11 cellular contexts compared by ENCODE assay signal in the genomic region with DNA sequence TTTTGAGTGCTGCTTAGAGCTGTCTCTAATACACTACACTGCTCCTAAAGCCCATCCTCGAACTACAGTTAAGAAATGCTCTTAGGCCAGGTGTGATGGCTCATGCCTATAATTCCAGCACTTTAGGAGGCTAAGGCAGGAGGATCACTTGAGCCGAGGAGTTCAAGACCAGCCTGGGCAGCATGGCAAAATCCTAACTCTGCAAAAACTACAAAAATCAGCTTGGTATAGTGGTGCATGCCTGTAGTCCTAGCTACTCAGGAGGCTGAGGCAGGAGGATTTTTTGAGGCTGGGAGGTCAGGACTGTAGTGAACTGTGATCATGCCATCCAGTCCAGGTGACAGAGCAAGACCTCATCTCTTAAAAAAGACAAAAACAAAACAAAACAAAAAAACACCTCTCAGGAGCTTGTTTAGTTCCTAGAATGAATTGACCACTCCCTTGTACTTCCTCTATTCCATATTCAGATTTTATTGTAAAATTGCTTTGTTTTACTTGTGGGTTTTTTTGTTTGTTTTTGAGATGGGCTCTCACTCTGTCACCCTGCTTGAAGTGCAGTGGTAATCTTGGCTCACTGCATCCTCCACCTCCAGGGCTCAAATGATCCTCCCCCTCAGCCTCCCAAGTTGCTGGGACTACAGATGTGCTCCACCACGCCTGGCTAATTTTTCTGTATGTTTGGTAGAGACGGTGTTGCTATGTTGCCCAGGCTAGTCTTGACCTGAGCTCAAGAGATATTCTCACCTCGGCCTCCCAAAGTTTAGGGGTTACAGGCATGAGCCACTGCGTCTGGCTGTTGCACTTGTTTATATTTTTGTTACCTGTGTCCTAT. TPM values are rescaled to one million over a fixed set of nuclear protein-coding genes. Genes with fewer than 3 reads are reported as not detected.
A peak's percentile ranks its signal among the peaks of the same experiment; 100 is the strongest.
DNase-seq lines count a peak whose midpoint lies in the region; ATAC-seq and TF ChIP-seq lines count a peak whose summit lies in the region.
"Had no signal": no experiment of that assay in that cellular context is flagged by ENCODE, and none has a peak within 500 bp of the region (broad histone marks: within the 10 kb centered on the region; RNA-seq: fewer than 3 reads in every experiment).

No MANE protein-coding gene starts in this region.

- H3K4me1 ChIP-seq in PC-3 (ENCODE audit: insufficient read depth, low read length) (peaks cover under 1% of the 10 kb centered on the region), smooth muscle cell (ENCODE audit: low read depth) (peaks cover 4% of the 10 kb centered on the region)

- H3K79me2 ChIP-seq in PC-3 (ENCODE audit: low read length) (no peaks in the 10 kb centered on the region; the same call in 1 of the 2 replicates), smooth muscle cell (ENCODE audit: low read depth) (peaks cover 47% of the 10 kb centered on the region)

- no peak overlapping the region for H3K4me3 ChIP-seq in PC-3 (ENCODE audit: low read length)
- no peak overlapping the region for H3K4me3 ChIP-seq in smooth muscle cell

- CTCF ChIA-PET in activated CD8-positive, alpha-beta memory T cell treated with anti-CD3 and anti-CD28 coated beads, Interleukin-2, amount 10 ng/mL, durations not matched to agents 7 days and 5 days (lab: Charles Lee) = interaction anchor here (1.6 to 5.8 kb wide), 2 partner anchors 9 to 21 kb away, joined by 4 to 44 read pairs; no protein-coding TSS in a partner anchor
- CTCF ChIA-PET in PC-3 (lab: Charles Lee) = no interaction called here

- no TSS peak for BruUV-seq in PC-3 (replicated peaks; lab: Mats Ljungman, UMichigan)

- H3K4me3 Mint-ChIP-seq in activated CD8-positive, alpha-beta memory T cell treated with anti-CD3 and anti-CD28 coated beads, Interleukin-2, amount 10 ng/mL, durations not matched to agents 7 days and 5 days = no peak overlapping the region
- H3K4me3 Mint-ChIP-seq in central memory CD8-positive, alpha-beta T cell = no peak overlapping the region
- no peak overlapping the region for H3K4me3 Mint-ChIP-seq in nephron progenitor cell
- H3K4me3 Mint-ChIP-seq in natural killer cell treated with Interleukin-12 subunit alpha and Interleukin-12 subunit beta and Interleukin-15 and Interleukin-18, amount 100 ng/mL, for 72 hours = no peak overlapping the region

- WGBS in smooth muscle cell (ENCODE audit: low lambda C conversion rate) = 97% methylated on average over 6 of the region's 6 CpGs

- POLR2A ChIA-PET in PC-3 (lab: Charles Lee; ENCODE audit: unreplicated experiment) = interaction anchor here (0.6 kb wide), 1 partner anchor 13 kb away, joined by 3 read pairs; no protein-coding TSS in a partner anchor

- no peaks in the 10 kb centered on the region for H3K27me3 ChIP-seq in PC-3 (ENCODE audit: low read length)
- H3K27me3 ChIP-seq in smooth muscle cell (ENCODE audit: low read depth) = no peaks in the 10 kb centered on the region

- H3K9me3 Mint-ChIP-seq in activated CD8-positive, alpha-beta memory T cell treated with anti-CD3 and anti-CD28 coated beads, Interleukin-2, amount 10 ng/mL, durations not matched to agents 7 days and 5 days (ENCODE audit: low read depth) = no peaks in the 10 kb centered on the region
- no peaks in the 10 kb centered on the region for H3K9me3 Mint-ChIP-seq in central memory CD8-positive, alpha-beta T cell
- no peaks in the 10 kb centered on the region for H3K9me3 Mint-ChIP-seq in nephron progenitor cell
- H3K9me3 Mint-ChIP-seq in natural killer cell treated with Interleukin-12 subunit alpha and Interleukin-12 subunit beta and Interleukin-15 and Interleukin-18, amount 100 ng/mL, for 72 hours = no peaks in the 10 kb centered on the region

- H2AFZ ChIP-seq in PC-3 (ENCODE audit: low read length) = no peak overlapping the region
- H2AFZ ChIP-seq in smooth muscle cell (ENCODE audit: low read depth) = no peak overlapping the region

- H3K27ac ChIP-seq in PC-3 (ENCODE audit: low read length) (no peak overlapping the region), smooth muscle cell (ENCODE audit: low read depth) (peak overlapping the region; percentile 25)

- H3K4me2 ChIP-seq in PC-3 (ENCODE audit: low read length) (no peak overlapping the region), smooth muscle cell (no peak overlapping the region)

- H3K36me3 ChIP-seq in PC-3 (ENCODE audit: low read depth, low read length) = peaks cover 63% of the 10 kb centered on the region
- peaks cover 46% of the 10 kb centered on the region for H3K36me3 ChIP-seq in smooth muscle cell (ENCODE audit: low read depth)

- peak overlapping the region; percentile 68 for H3K27ac Mint-ChIP-seq in activated CD8-positive, alpha-beta memory T cell treated with anti-CD3 and anti-CD28 coated beads, Interleukin-2, amount 10 ng/mL, durations not matched to agents 7 days and 5 days
- H3K27ac Mint-ChIP-seq in central memory CD8-positive, alpha-beta T cell (ENCODE audit: low read depth) = peak overlapping the region; percentile 66
- H3K27ac Mint-ChIP-seq in nephron progenitor cell = no peak overlapping the region
- peak overlapping the region in 1 of 2 donors; percentile 50 for H3K27ac Mint-ChIP-seq in natural killer cell treated with Interleukin-12 subunit alpha and Interleukin-12 subunit beta and Interleukin-15 and Interleukin-18, amount 100 ng/mL, for 72 hours

- DNase-seq in activated CD8-positive, alpha-beta memory T cell treated with anti-CD3 and anti-CD28 coated beads, Interleukin-2, amount 10 ng/mL, durations not matched to agents 7 days and 5 days = no peak
- no peak for DNase-seq in activated CD8-positive, alpha-beta memory T cell treated with anti-CD3 and anti-CD28 coated beads, Interleukin-2, amount 50 U/mL, for 4 hours
- DNase-seq in PC-3 = no peak
- DNase-seq in central memory CD8-positive, alpha-beta T cell (ENCODE audit: low spot score in 2 of 2) = no peak
- no peak for DNase-seq in smooth muscle cell (lab: John Stamatoyannopoulos, UW; ENCODE audit: unreplicated experiment)
- no peak for DNase-seq in anterior cingulate cortex (lab: John Stamatoyannopoulos, UW)
- no peak for DNase-seq in nephron progenitor cell
- DNase-seq in natural killer cell treated with Interleukin-12 subunit alpha and Interleukin-12 subunit beta and Interleukin-15 and Interleukin-18, amount 100 ng/mL, for 72 hours (ENCODE audit: low spot score) = no peak
- DNase-seq: activated T-cell treated with anti-CD3 and anti-CD28 coated beads for 4 hours; NK-92 treated with Interleukin-12 subunit alpha and Interleukin-12 subunit beta, amount 100 ng/mL, for 24 hours; substantia nigra had no signal

- ATAC-seq in activated CD8-positive, alpha-beta memory T cell treated with anti-CD3 and anti-CD28 coated beads, Interleukin-2, amount 10 ng/mL, durations not matched to agents 7 days and 5 days = peak; percentile 27
- ATAC-seq in PC-3 = peak; percentile 63
- no peak for ATAC-seq in central memory CD8-positive, alpha-beta T cell (replicated peaks; ENCODE audit: extremely low read depth, poor library complexity, severe bottlenecking)
- no peak for ATAC-seq in natural killer cell treated with Interleukin-12 subunit alpha and Interleukin-12 subunit beta and Interleukin-15 and Interleukin-18, amount 100 ng/mL, for 72 hours

- H3F3A ChIP-seq in PC-3 (ENCODE audit: low read length, unreplicated experiment) (no peaks in the 10 kb centered on the region), smooth muscle cell (ENCODE audit: low read depth) (peaks cover 9% of the 10 kb centered on the region)

- H3K9me3 ChIP-seq in PC-3 (ENCODE audit: low read length) (no peaks in the 10 kb centered on the region), smooth muscle cell (replicated peaks; ENCODE audit: low read depth) (no peaks in the 10 kb centered on the region)

- intact Hi-C loops in PC-3 (cut with micrococcal nuclease) = loop anchor here (5.0 kb wide), 1 partner anchor 74 kb away; the partner anchor contains the start of gene SLC35E3

- H4K20me1 ChIP-seq in PC-3 (ENCODE audit: low read length) (no peaks in the 10 kb centered on the region), smooth muscle cell (ENCODE audit: low read depth) (peaks cover 99% of the 10 kb centered on the region)

- H3K27me3 Mint-ChIP-seq in activated CD8-positive, alpha-beta memory T cell treated with anti-CD3 and anti-CD28 coated beads, Interleukin-2, amount 10 ng/mL, durations not matched to agents 7 days and 5 days = no peaks in the 10 kb centered on the region
- H3K27me3 Mint-ChIP-seq in central memory CD8-positive, alpha-beta T cell = no peaks in the 10 kb centered on the region
- no peaks in the 10 kb centered on the region for H3K27me3 Mint-ChIP-seq in nephron progenitor cell (ENCODE audit: low read depth, poor library complexity)
- H3K27me3 Mint-ChIP-seq in natural killer cell treated with Interleukin-12 subunit alpha and Interleukin-12 subunit beta and Interleukin-15 and Interleukin-18, amount 100 ng/mL, for 72 hours = no peaks in the 10 kb centered on the region

- TF ChIP-seq CTCF in PC-3 (conservative IDR thresholded peaks at IDR 0.05; ENCODE audit: low read depth, low read length) = no peak
- no peak for TF ChIP-seq CTCF in smooth muscle cell (IDR thresholded peaks at IDR 0.05; ENCODE audit: borderline replicate concordance, insufficient read depth, poor library complexity, severe bottlenecking)
- TF ChIP-seq CTCF in nephron progenitor cell (IDR thresholded peaks at IDR 0.05) = no peak

- peaks cover 36% of the 10 kb centered on the region for H3K4me1 Mint-ChIP-seq in activated CD8-positive, alpha-beta memory T cell treated with anti-CD3 and anti-CD28 coated beads, Interleukin-2, amount 10 ng/mL, durations not matched to agents 7 days and 5 days
- peaks cover 12% of the 10 kb centered on the region for H3K4me1 Mint-ChIP-seq in central memory CD8-positive, alpha-beta T cell
- no peaks in the 10 kb centered on the region for H3K4me1 Mint-ChIP-seq in nephron progenitor cell
- H3K4me1 Mint-ChIP-seq in natural killer cell treated with Interleukin-12 subunit alpha and Interleukin-12 subunit beta and Interleukin-15 and Interleukin-18, amount 100 ng/mL, for 72 hours (ENCODE audit: low read depth in 2 of 2) = peaks cover 0 to 12% of the 10 kb centered on the region in 2 donors

- peaks cover 59% of the 10 kb centered on the region for H3K36me3 Mint-ChIP-seq in activated CD8-positive, alpha-beta memory T cell treated with anti-CD3 and anti-CD28 coated beads, Interleukin-2, amount 10 ng/mL, durations not matched to agents 7 days and 5 days
- peaks cover 76% of the 10 kb centered on the region for H3K36me3 Mint-ChIP-seq in central memory CD8-positive, alpha-beta T cell (ENCODE audit: insufficient read depth)
- peaks cover 74% of the 10 kb centered on the region for H3K36me3 Mint-ChIP-seq in nephron progenitor cell (ENCODE audit: low read depth)
- peaks cover 36% of the 10 kb centered on the region for H3K36me3 Mint-ChIP-seq in natural killer cell treated with Interleukin-12 subunit alpha and Interleukin-12 subunit beta and Interleukin-15 and Interleukin-18, amount 100 ng/mL, for 72 hours

- H3K9ac ChIP-seq in PC-3 (ENCODE audit: low read length) = no peak overlapping the region
- H3K9ac ChIP-seq in smooth muscle cell (ENCODE audit: low read depth) = no peak overlapping the region

- no peaks in the 10 kb centered on the region for H3K9me2 ChIP-seq in PC-3 (replicated peaks; ENCODE audit: low read length)

RNA-seq across cellular contexts. Expression of gene MDM2, which starts 13.6 kb away (rescaled TPM):
- total RNA-seq in activated CD8-positive, alpha-beta memory T cell treated with anti-CD3 and anti-CD28 coated beads, Interleukin-2, amount 10 ng/mL, durations not matched to agents 7 days and 5 days = 100 to 1,000 TPM; 235 to 253 TPM
- total RNA-seq in PC-3 (2014; rRNA removed) (43.0 and 86.4 TPM in 2 replicates), smooth muscle cell (189 and 278 TPM in 2 replicates)
- 43.4 and 80.2 TPM in 2 replicates for polyA plus RNA-seq in smooth muscle cell
- total RNA-seq in natural killer cell treated with Interleukin-12 subunit alpha and Interleukin-12 subunit beta and Interleukin-15 and Interleukin-18, amount 100 ng/mL, for 72 hours = 100 to 1,000 TPM; 248 to 253 TPM

Comparison
In these comparisons a context has a peak if more than half of its experiments do, and no peak if none do; other contexts are left out.
1. ATAC-seq: peak in activated CD8-positive, alpha-beta memory T cell treated with anti-CD3 and anti-CD28 coated beads, Interleukin-2, amount 10 ng/mL, durations not matched to agents 7 days and 5 days (single experiment) and PC-3 (single experiment); none in central memory CD8-positive, alpha-beta T cell (single experiment) and natural killer cell treated with Interleukin-12 subunit alpha and Interleukin-12 subunit beta and Interleukin-15 and Interleukin-18, amount 100 ng/mL, for 72 hours (0 of 2).